8 cellular contexts compared by ENCODE assay signal in genomic region chr19:50046649-50047503, GRCh38. TPM values are rescaled to one million over a fixed set of nuclear protein-coding genes. Genes with fewer than 3 reads are reported as not detected.
DNase-seq lines count a peak whose midpoint lies in the region; ATAC-seq and TF ChIP-seq lines count a peak whose summit lies in the region.

No MANE protein-coding gene starts in this region.

- H3K9me3 ChIP-seq in esophagus squamous epithelium: peaks cover 0 to 47% (median 39%) of the 10 kb centered on the region in 3 donors
- peaks cover 53% of the 10 kb centered on the region for H3K9me3 ChIP-seq in trophoblast cell (ENCODE audit: insufficient read depth, low read depth, low read length)
- peaks cover 0 to 45% of the 10 kb centered on the region in 2 donors for H3K9me3 ChIP-seq in uterus

- no peak overlapping the region for H2BK120ac ChIP-seq in trophoblast cell (ENCODE audit: insufficient read depth, low read length, poor library complexity)

- no peak overlapping the region for H3K18ac ChIP-seq in trophoblast cell (ENCODE audit: low read length)

- H3K4ac ChIP-seq in trophoblast cell (ENCODE audit: low read depth, low read length): no peak overlapping the region

- H2BK5ac ChIP-seq in trophoblast cell (ENCODE audit: low read depth, low read length, poor library complexity): no peak overlapping the region

- no peak overlapping the region for H3K4me3 Mint-ChIP-seq in CD14-positive monocyte
- H3K4me3 Mint-ChIP-seq in activated CD8-positive, alpha-beta T cell treated with anti-CD3 and anti-CD28 coated beads for 36 hours: no peak overlapping the region

- H3K27ac ChIP-seq in esophagus squamous epithelium (no peak overlapping the region), trophoblast cell (ENCODE audit: low read depth, low read length) (no peak overlapping the region), uterus (no peak overlapping the region)

- no peak overlapping the region for H3K4me3 ChIP-seq in Jurkat, Clone E6-1 (ENCODE audit: low read length)
- H3K4me3 ChIP-seq in esophagus squamous epithelium (no peak overlapping the region), trophoblast cell (ENCODE audit: low read depth, low read length) (no peak overlapping the region), uterus (no peak overlapping the region)

- H4K12ac ChIP-seq in trophoblast cell (ENCODE audit: low read depth, low read length): no peak overlapping the region

- peaks cover 17% of the 10 kb centered on the region for H3K4me1 Mint-ChIP-seq in CD14-positive monocyte
- H3K4me1 Mint-ChIP-seq in activated CD8-positive, alpha-beta T cell treated with anti-CD3 and anti-CD28 coated beads for 36 hours (ENCODE audit: low read depth): peaks cover 17% of the 10 kb centered on the region

- H4K8ac ChIP-seq in trophoblast cell (ENCODE audit: low read depth, low read length): no peak overlapping the region

- TF ChIP-seq POLR2A in esophagus squamous epithelium (IDR thresholded peaks at IDR 0.05) (no peak), uterus (IDR thresholded peaks at IDR 0.05) (no peak)

- peaks cover 36 to 54% (median 41%) of the 10 kb centered on the region in 3 donors for H3K36me3 ChIP-seq in esophagus squamous epithelium
- H3K36me3 ChIP-seq in trophoblast cell (ENCODE audit: control insufficient read depth in 1 of 2, insufficient read depth in 2 of 2, low read length in 2 of 2): peaks cover 46 to 56% of the 10 kb centered on the region in 2 experiments
- H3K36me3 ChIP-seq in uterus: no peaks in the 10 kb centered on the region

- H3K27ac Mint-ChIP-seq in CD14-positive monocyte: peak overlapping the region in 1 of 7 donors; percentile 19
- no peak overlapping the region for H3K27ac Mint-ChIP-seq in activated CD8-positive, alpha-beta T cell treated with anti-CD3 and anti-CD28 coated beads for 36 hours

- DNase-seq in CD14-positive monocyte (ENCODE audit: low spot score) (no peak), esophagus squamous epithelium (lab: John Stamatoyannopoulos, UW) (no peak), trophoblast cell (peak; percentile 43 to 90), uterus (peak in 1 of 2 donors; percentile 39), islet precursor cell (no peak)
- DNase-seq in Jurkat, Clone E6-1 (ENCODE audit: low read depth, low spot score): peak; percentile 49
- DNase-seq in activated CD8-positive, alpha-beta T cell treated with anti-CD3 and anti-CD28 coated beads for 36 hours: peak; percentile 71

- POLR2A ChIA-PET in activated CD8-positive, alpha-beta T cell treated with anti-CD3 and anti-CD28 coated beads for 36 hours (lab: Charles Lee): interaction anchor here (0.8 kb wide), 1 partner anchor 11 kb away, joined by 4 read pairs; no protein-coding TSS in a partner anchor

- no peak overlapping the region for H3K9ac ChIP-seq in trophoblast cell (ENCODE audit: low read length)

- peaks cover 40 to 51% (median 46%) of the 10 kb centered on the region in 7 donors for H3K9me3 Mint-ChIP-seq in CD14-positive monocyte
- peaks cover 33% of the 10 kb centered on the region for H3K9me3 Mint-ChIP-seq in activated CD8-positive, alpha-beta T cell treated with anti-CD3 and anti-CD28 coated beads for 36 hours

- H3K4me1 ChIP-seq in esophagus squamous epithelium (peaks cover 4 to 19% (median 12%) of the 10 kb centered on the region in 3 donors), trophoblast cell (ENCODE audit: control insufficient read depth in 1 of 2, insufficient read depth in 2 of 2, low read length in 2 of 2) (no peaks in the 10 kb centered on the region), uterus (no peaks in the 10 kb centered on the region)

- ATAC-seq in activated CD8-positive, alpha-beta T cell treated with anti-CD3 and anti-CD28 coated beads for 36 hours: no peak
- ATAC-seq in GM21576 (IDR thresholded peaks at IDR 0.05; ENCODE audit: unreplicated experiment): no peak

- peaks cover 51 to 53% of the 10 kb centered on the region in 2 donors for H3K36me3 Mint-ChIP-seq in CD14-positive monocyte
- H3K36me3 Mint-ChIP-seq in activated CD8-positive, alpha-beta T cell treated with anti-CD3 and anti-CD28 coated beads for 36 hours (ENCODE audit: low read depth): peaks cover 65% of the 10 kb centered on the region

- H3K79me1 ChIP-seq in trophoblast cell (ENCODE audit: low read length): no peaks in the 10 kb centered on the region

- intact Hi-C loops in CD14-positive monocyte (cut with micrococcal nuclease): no loop called here
- intact Hi-C loops in activated CD8-positive, alpha-beta T cell treated with anti-CD3 and anti-CD28 coated beads for 36 hours (cut with micrococcal nuclease): no loop called here
- intact Hi-C loops in esophagus squamous epithelium (cut with DNase I): no loop called here
- intact Hi-C loops in uterus (cut with DNase I; ENCODE audit: low total_unique reads): no loop called here

- CTCF ChIA-PET in activated CD8-positive, alpha-beta T cell treated with anti-CD3 and anti-CD28 coated beads for 36 hours (lab: Charles Lee): interaction anchor here (0.7 to 1.7 kb wide), 11 partner anchors 7 to 109 kb away, joined by 3 to 5 read pairs (median 4); no protein-coding TSS in a partner anchor

- peaks cover 4 to 15% (median 4%) of the 10 kb centered on the region in 3 donors for H3K27me3 Mint-ChIP-seq in CD14-positive monocyte (ENCODE audit: low read depth in 3 of 3)
- H3K27me3 Mint-ChIP-seq in activated CD8-positive, alpha-beta T cell treated with anti-CD3 and anti-CD28 coated beads for 36 hours: peaks cover 2% of the 10 kb centered on the region

- H3K79me2 ChIP-seq in trophoblast cell (ENCODE audit: control insufficient read depth, insufficient read depth, low read length, poor library complexity): no peaks in the 10 kb centered on the region

- H3K23ac ChIP-seq in trophoblast cell (ENCODE audit: low read length): no peak overlapping the region

- no peak overlapping the region for H2BK12ac ChIP-seq in trophoblast cell (ENCODE audit: low read length)

- H4K91ac ChIP-seq in trophoblast cell (ENCODE audit: low read depth, low read length): no peak overlapping the region

- 61 to 79% methylated on average over 12 to 13 of the region's 14 CpGs for WGBS in esophagus squamous epithelium, 2 donors
- no CpG with 5 or more reads among the region's 14 CpGs for WGBS in trophoblast cell (ENCODE audit: extremely low coverage, insufficient coverage, insufficient read length)

- H2AK5ac ChIP-seq in trophoblast cell (ENCODE audit: low read length): no peak overlapping the region

- H2AFZ ChIP-seq in trophoblast cell (ENCODE audit: insufficient read depth, low read length, poor library complexity): no peak overlapping the region

- no peak overlapping the region for H3K4me2 ChIP-seq in trophoblast cell (ENCODE audit: low read length)

- H3K14ac ChIP-seq in trophoblast cell (ENCODE audit: low read length): no peak overlapping the region

- TF ChIP-seq CTCF in CD14-positive monocyte (IDR thresholded peaks at IDR 0.05) (peak; percentile 73), esophagus squamous epithelium (IDR thresholded peaks at IDR 0.05) (peak; percentile 27 to 59 (median 52)), uterus (IDR thresholded peaks at IDR 0.05) (peak in 3 of 4 experiments; percentile 37 to 74 (median 47))
- peak; percentile 93 for TF ChIP-seq CTCF in activated CD8-positive, alpha-beta T cell treated with anti-CD3 and anti-CD28 coated beads for 36 hours (IDR thresholded peaks at IDR 0.05)

- H3K27me3 ChIP-seq in esophagus squamous epithelium (no peaks in the 10 kb centered on the region), trophoblast cell (ENCODE audit: insufficient read depth, low read length) (no peaks in the 10 kb centered on the region), uterus (no peaks in the 10 kb centered on the region)

RNA-seq across cellular contexts. Expression of gene ZNF473, which starts 21.1 kb away (rescaled TPM):
- 1 to 10 TPM in 1 of 2 donors, under 1 TPM in 1; 0.73 to 1.6 TPM for polyA plus RNA-seq in CD14-positive monocyte
- 20.5 TPM for polyA plus RNA-seq in Jurkat, Clone E6-1 (2012; ENCODE audit: insufficient read depth, insufficient read length)
- 1 to 10 TPM; 8.9 to 9.2 TPM for total RNA-seq in activated CD8-positive, alpha-beta T cell treated with anti-CD3 and anti-CD28 coated beads for 36 hours
- total RNA-seq in esophagus squamous epithelium: 10 to 100 TPM in 1 of 4 donors, 1 to 10 TPM in 3; 3.6 to 14.9 (median 4.5) TPM
- 7.5 and 8.0 TPM in 2 replicates for polyA plus RNA-seq in trophoblast cell (2013)
- total RNA-seq in uterus: 10 to 100 TPM in 3 of 4 donors, 1 to 10 TPM in 1; 7.1 to 28.9 (median 16.8) TPM

RNA-seq across cellular contexts. Expression of gene VRK3, which starts 21.7 kb away (rescaled TPM):
- polyA plus RNA-seq in CD14-positive monocyte: 10 to 100 TPM; 46.8 to 47.3 TPM
- polyA plus RNA-seq in Jurkat, Clone E6-1 (2012; ENCODE audit: insufficient read depth, insufficient read length): 74.9 TPM
- total RNA-seq in activated CD8-positive, alpha-beta T cell treated with anti-CD3 and anti-CD28 coated beads for 36 hours: 10 to 100 TPM; 37.4 to 38.0 TPM
- 10 to 100 TPM; 12.7 to 26.1 (median 20.9) TPM for total RNA-seq in esophagus squamous epithelium
- polyA plus RNA-seq in trophoblast cell (2013): 33.5 and 35.8 TPM in 2 replicates
- total RNA-seq in uterus: 10 to 100 TPM in 3 of 4 donors, 1 to 10 TPM in 1; 1.5 to 68.8 (median 37.1) TPM

Comparison
In these comparisons a context has a peak if more than half of its experiments do, and no peak if none do; other contexts are left out.
1. DNase-seq: peak in Jurkat, Clone E6-1 (single experiment), activated CD8-positive, alpha-beta T cell treated with anti-CD3 and anti-CD28 coated beads for 36 hours (single experiment) and trophoblast cell (2 of 2); none in CD14-positive monocyte (single experiment), esophagus squamous epithelium (single experiment) and islet precursor cell (single experiment).
2. Peak in every context shown above with its lines, with median percentiles within 50 percentile points of each other: CTCF ChIP-seq.